15 cellular contexts compared by ENCODE assay signal in genomic region chr6:157066781-157067491, GRCh38.
A peak's percentile ranks its signal among the peaks of the same experiment; 100 is the strongest.
DNase-seq lines count a peak whose midpoint lies in the region; TF ChIP-seq lines count a peak whose summit lies in the region.
"Had no signal": no experiment of that assay in that cellular context is flagged by ENCODE, and none has a peak within 500 bp of the region (broad histone marks: within the 10 kb centered on the region; RNA-seq: fewer than 3 reads in every experiment).

No MANE protein-coding gene starts in this region.

- H3K36me3 ChIP-seq in OCI-LY1 (ENCODE audit: insufficient read depth, low read length), result peaks cover 8% of the 10 kb centered on the region; the same call in 1 of the 2 replicates

- peak overlapping the region; percentile 50; the same call in 1 of the 2 replicates for H3K4me2 ChIP-seq in OCI-LY1 (ENCODE audit: low read length)
- H3K4me2 ChIP-seq: smooth muscle cell had no signal

- H3K4me1 ChIP-seq in OCI-LY1 (ENCODE audit: insufficient read depth, low read length, severe bottlenecking), result peaks cover 67% of the 10 kb centered on the region

- H3K27me3 ChIP-seq in OCI-LY1 (ENCODE audit: insufficient read depth, low read length), result no peaks in the 10 kb centered on the region

- H3K9me2 ChIP-seq in OCI-LY1 (ENCODE audit: low read depth, low read length), result no peaks in the 10 kb centered on the region

- peaks cover 51% of the 10 kb centered on the region for H3K4me1 Mint-ChIP-seq in T-helper 2 cell treated with Interferon-gamma antibody and Interleukin-4, amounts not matched to agents 5 μg/mL and 100 μg/mL, for 36 hours (ENCODE audit: low read depth)
- H3K4me1 Mint-ChIP-seq in brain, result peaks cover 88% of the 10 kb centered on the region
- H3K4me1 Mint-ChIP-seq in neural crest cell, result peaks cover 63% of the 10 kb centered on the region

- peak overlapping the region; percentile 4 for H3K4me3 Mint-ChIP-seq in T-helper 2 cell treated with Interferon-gamma antibody and Interleukin-4, amounts not matched to agents 5 μg/mL and 100 μg/mL, for 36 hours
- no peak overlapping the region for H3K4me3 Mint-ChIP-seq in brain
- peak overlapping the region; percentile 2 for H3K4me3 Mint-ChIP-seq in neural crest cell

- H3F3A ChIP-seq in OCI-LY1 (ENCODE audit: insufficient read depth, low read length), result no peaks in the 10 kb centered on the region

- H2AFZ ChIP-seq in OCI-LY1 (ENCODE audit: low read length), result no peak overlapping the region

- H3K27ac Mint-ChIP-seq in T-helper 2 cell treated with Interferon-gamma antibody and Interleukin-4, amounts not matched to agents 5 μg/mL and 100 μg/mL, for 36 hours, result no peak overlapping the region
- peak overlapping the region in 3 of 5 experiments; percentile 47 to 65 (median 57) for H3K27ac Mint-ChIP-seq in brain
- no peak overlapping the region for H3K27ac Mint-ChIP-seq in neural crest cell (ENCODE audit: unreplicated experiment)
- H3K27ac Mint-ChIP-seq: T-cell had no signal

- H3K9ac ChIP-seq in OCI-LY1 (ENCODE audit: low read length), result no peak overlapping the region

- TF ChIP-seq CTCF in OCI-LY1 (IDR thresholded peaks at IDR 0.05; ENCODE audit: low read length) (no peak), brain (conservative IDR thresholded peaks at IDR 0.05) (no peak), neural crest cell (conservative IDR thresholded peaks at IDR 0.05) (no peak)

- H3K36me3 Mint-ChIP-seq in T-helper 2 cell treated with Interferon-gamma antibody and Interleukin-4, amounts not matched to agents 5 μg/mL and 100 μg/mL, for 36 hours (ENCODE audit: low read depth), result peaks cover 6% of the 10 kb centered on the region
- no peaks in the 10 kb centered on the region for H3K36me3 Mint-ChIP-seq in brain
- no peaks in the 10 kb centered on the region for H3K36me3 Mint-ChIP-seq in neural crest cell (ENCODE audit: low read depth)

- no peaks in the 10 kb centered on the region for H3K27me3 Mint-ChIP-seq in T-helper 2 cell treated with Interferon-gamma antibody and Interleukin-4, amounts not matched to agents 5 μg/mL and 100 μg/mL, for 36 hours (ENCODE audit: low read depth)
- H3K27me3 Mint-ChIP-seq in brain (no peaks in the 10 kb centered on the region), neural crest cell (ENCODE audit: low read depth) (no peaks in the 10 kb centered on the region)
- H3K27me3 Mint-ChIP-seq: T-cell had no signal

- no peaks in the 10 kb centered on the region for H4K20me1 ChIP-seq in OCI-LY1 (ENCODE audit: insufficient read depth, low read length)

- DNase-seq in T-helper 2 cell treated with Interferon-gamma antibody and Interleukin-4, amounts not matched to agents 5 μg/mL and 100 μg/mL, for 36 hours (ENCODE audit: low spot score), result no peak
- DNase-seq in T-helper 2 cell (no peak), neural crest cell (ENCODE audit: low read depth, low spot score) (no peak), NCI-H2196 treated with DMSO at 0.1 percent for 48 hours (lab: John Stamatoyannopoulos, UW; ENCODE audit: unreplicated experiment) (no peak), NCI-H345 treated with DMSO at 0.1 percent for 48 hours (lab: John Stamatoyannopoulos, UW; ENCODE audit: unreplicated experiment) (no peak), NCI-H510A (lab: John Stamatoyannopoulos, UW) (no peak)
- DNase-seq: DMS 273 treated with DMSO at 0.1 percent for 48 hours, H7, NCI-H2107, T-cell, trophoblast cell had no signal

- H3K79me2 ChIP-seq in OCI-LY1 (ENCODE audit: insufficient read depth, low read length), result peaks cover 18% of the 10 kb centered on the region; the same call in 1 of the 2 replicates

- H3K9me3 Mint-ChIP-seq in T-helper 2 cell treated with Interferon-gamma antibody and Interleukin-4, amounts not matched to agents 5 μg/mL and 100 μg/mL, for 36 hours, result no peaks in the 10 kb centered on the region
- H3K9me3 Mint-ChIP-seq in brain (no peaks in the 10 kb centered on the region), neural crest cell (no peaks in the 10 kb centered on the region)
- H3K9me3 Mint-ChIP-seq: T-cell had no signal

- H3K9me3 ChIP-seq in OCI-LY1 (ENCODE audit: low read length), result no peaks in the 10 kb centered on the region

- H3K4me3 ChIP-seq in OCI-LY1 (ENCODE audit: low read depth, low read length, poor library complexity, severe bottlenecking), result no peak overlapping the region
- H3K4me3 ChIP-seq: GM12878, smooth muscle cell had no signal

- peak overlapping the region; percentile 17 for H3K27ac ChIP-seq in OCI-LY1 (ENCODE audit: low read depth, low read length, poor library complexity, severe bottlenecking)

Comparison
In these comparisons a context has a peak if more than half of its experiments do, and no peak if none do; other contexts are left out.
1. H3K27ac Mint-ChIP-seq: peak in brain (3 of 5); none in T-helper 2 cell treated with Interferon-gamma antibody and Interleukin-4, amounts not matched to agents 5 μg/mL and 100 μg/mL, for 36 hours (single experiment) and neural crest cell (single experiment).
2. H3K4me3 Mint-ChIP-seq: peak in T-helper 2 cell treated with Interferon-gamma antibody and Interleukin-4, amounts not matched to agents 5 μg/mL and 100 μg/mL, for 36 hours (single experiment) and neural crest cell (single experiment); none in brain (0 of 5).